Comparison of ENCODE assay signal across 25 cellular contexts in the genomic region with DNA sequence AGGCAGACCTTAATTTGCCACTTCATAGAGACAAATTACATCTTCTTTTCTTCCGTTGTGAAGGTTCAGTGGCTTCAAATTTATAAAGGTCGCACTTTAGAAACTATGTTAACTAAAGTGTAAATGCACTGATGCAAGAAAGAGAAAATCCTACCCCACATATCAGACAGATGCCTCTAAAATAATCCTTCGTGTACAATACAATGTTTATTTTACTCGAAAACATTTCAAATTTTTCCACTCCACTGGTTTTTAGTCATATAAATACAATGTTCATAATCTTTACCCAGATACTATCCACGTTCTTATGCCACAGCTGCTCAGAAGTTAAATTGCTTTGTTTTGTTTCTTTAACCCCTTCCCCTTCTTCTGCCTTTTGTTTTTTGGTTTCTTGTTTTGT.
DNase-seq lines count a peak whose midpoint lies in the region; ATAC-seq, FAIRE-seq and TF ChIP-seq lines count a peak whose summit lies in the region.
"Had no signal": no experiment of that assay in that cellular context is flagged by ENCODE, and none has a peak within 500 bp of the region (broad histone marks: within the 10 kb centered on the region; RNA-seq: fewer than 3 reads in every experiment).

No MANE protein-coding gene starts in this region.

- H3F3A ChIP-seq in SK-N-SH (replicated peaks; ENCODE audit: insufficient read depth), result no peaks in the 10 kb centered on the region

- no peak for TF ChIP-seq POLR2A in A549 (IDR thresholded peaks at IDR 0.05; ENCODE audit: low read length)

- no peaks in the 10 kb centered on the region for H3K36me3 ChIP-seq in HUES6 (ENCODE audit: control insufficient read depth, insufficient read depth, low read length)
- H3K36me3 ChIP-seq in SK-N-SH (replicated peaks in 1 of 2; ENCODE audit: control insufficient read depth in 1 of 2, insufficient read depth in 2 of 2, low read length in 1 of 2), result peaks cover 14 to 22% of the 10 kb centered on the region in 2 experiments

- peak; percentile 63 for FAIRE-seq in A549 (lab: Jason Lieb, UNC)
- FAIRE-seq: GM12878 had no signal

- H3K4me2 ChIP-seq in A549, result 0 out of 3 replicates have a peak overlapping the region, but pooled peaks have one; percentile 3
- H3K4me2 ChIP-seq in SK-N-SH, result no peak overlapping the region

- DNase-seq in A549 (ENCODE audit: low read depth in 1 of 2, low spot score in 1 of 2), result no peak
- DNase-seq in astrocyte of the spinal cord (ENCODE audit: low read depth, low spot score), result peak; percentile 25
- peak; percentile 86 for DNase-seq in kidney glomerular epithelial cell (lab: John Stamatoyannopoulos, UW)
- DNase-seq in NCI-H1930 (lab: John Stamatoyannopoulos, UW), result no peak
- no peak for DNase-seq in SK-N-SH
- DNase-seq in NCI-H1105 treated with DMSO at 0.1 percent for 48 hours (lab: John Stamatoyannopoulos, UW), result no peak
- DNase-seq: activated CD4-positive, alpha-beta memory T cell treated with anti-CD3 and anti-CD28 coated beads for 36 hours; BE2C; Caco-2; cerebellar nuclear complex; DND-41; effector CD4-positive, alpha-beta T cell; erythroblast; NCI-H1092; NCI-H187 treated with DMSO at 0.1 percent for 48 hours; NCI-H226; NCI-H774; stimulated activated CD4-positive, alpha-beta T cell treated with anti-CD3 and anti-CD28 coated beads, Interleukin-1b, Interleukin-23, amount 100 ng/mL, for 48 hours; substantia nigra; SW 1271; T1000 had no signal

- no peak overlapping the region for H2AFZ ChIP-seq in SK-N-SH (ENCODE audit: low read depth)

- WGBS in A549 (ENCODE audit: missing lambda C conversion rate), result 71% methylated on average over 5 of the region's 5 CpGs
- 85% methylated on average over 5 of the region's 5 CpGs for WGBS in SK-N-SH (ENCODE audit: low lambda C conversion rate)

- H3K27me3 ChIP-seq in HUES6 (ENCODE audit: control insufficient read depth, insufficient read depth, low read length) (no peaks in the 10 kb centered on the region), SK-N-SH (ENCODE audit: insufficient read depth) (no peaks in the 10 kb centered on the region)
- H3K27me3 ChIP-seq: BE2C had no signal

- H3K79me2 ChIP-seq in SK-N-SH (ENCODE audit: insufficient read depth), result no peaks in the 10 kb centered on the region

- H3K9ac ChIP-seq in HUES6 (ENCODE audit: low read length) (no peak overlapping the region), SK-N-SH (no peak overlapping the region)

- no peaks in the 10 kb centered on the region for H4K20me1 ChIP-seq in SK-N-SH (ENCODE audit: insufficient read depth)

- no peak for TF ChIP-seq CTCF in A549 (IDR thresholded peaks at IDR 0.05)
- no peak for TF ChIP-seq CTCF in astrocyte of the spinal cord (IDR thresholded peaks at IDR 0.05; ENCODE audit: low read depth, low read length)
- no peak for TF ChIP-seq CTCF in SK-N-SH (IDR thresholded peaks at IDR 0.05)

- H3K27ac ChIP-seq in A549 (no peak overlapping the region), HUES6 (ENCODE audit: low read depth, low read length) (peak overlapping the region; percentile 92; the same call in 1 of the 2 replicates), SK-N-SH (ENCODE audit: low read depth in 2 of 2, low read length in 1 of 2) (no peak overlapping the region)

- in situ Hi-C loops in astrocyte of the spinal cord (cut with HindIII; ENCODE audit: low sequenced_read_pairs), result no loop called here

- no peak for TF ChIP-seq EP300 in A549 (IDR thresholded peaks at IDR 0.05)
- TF ChIP-seq EP300 in SK-N-SH (IDR thresholded peaks at IDR 0.05; ENCODE audit: borderline replicate concordance in 1 of 2, low read depth in 1 of 2, low read length in 1 of 2), result no peak

- CTCF ChIA-PET in A549 (lab: Yijun Ruan, JAX), result no interaction called here
- CTCF ChIA-PET in SK-N-SH (lab: Yijun Ruan, JAX), result interaction anchor here (0.9 to 1.7 kb wide), 2 partner anchors 15 to 19 kb away, joined by 3 to 9 read pairs; no protein-coding TSS in a partner anchor

- no peak for TF ChIP-seq RAD21 in A549 (conservative IDR thresholded peaks at IDR 0.05 in 1 of 2, IDR thresholded peaks at IDR 0.05 in 1 of 2)
- TF ChIP-seq RAD21 in SK-N-SH (IDR thresholded peaks at IDR 0.05; ENCODE audit: low read length), result no peak

- H3K4me3 ChIP-seq in A549, result no peak overlapping the region
- H3K4me3 ChIP-seq in HUES6 (ENCODE audit: low read depth, low read length), result no peak overlapping the region
- no peak overlapping the region for H3K4me3 ChIP-seq in astrocyte of the spinal cord (ENCODE audit: low read depth, low read length)
- no peak overlapping the region for H3K4me3 ChIP-seq in SK-N-SH (ENCODE audit: low read depth in 2 of 2, low read length in 1 of 2)
- H3K4me3 ChIP-seq: GM12878 had no signal

- no peak for ATAC-seq in A549
- ATAC-seq in activated CD4-positive, CD25-positive, alpha-beta regulatory T cell treated with anti-CD3 and anti-CD28 coated beads, Interleukin-2, amount 50 U/mL, for 24 hours, result no peak
- ATAC-seq: GM12878, Right ventricle myocardium inferior had no signal

- POLR2A ChIA-PET in A549 (lab: Yijun Ruan, JAX) (no interaction called here), SK-N-SH (lab: Yijun Ruan, JAX) (no interaction called here)

- H3K9me3 ChIP-seq in A549 (no peaks in the 10 kb centered on the region), HUES6 (ENCODE audit: control insufficient read depth, insufficient read depth, low read depth, low read length) (no peaks in the 10 kb centered on the region), SK-N-SH (no peaks in the 10 kb centered on the region)
- H3K9me3 ChIP-seq: BE2C, Caco-2 had no signal

- no peaks in the 10 kb centered on the region for H3K9me2 ChIP-seq in SK-N-SH

- H3K4me1 ChIP-seq in A549 (peaks cover 10% of the 10 kb centered on the region; the same call in 2 of the 3 replicates), HUES6 (ENCODE audit: control insufficient read depth, insufficient read depth, low read length) (peaks cover 31% of the 10 kb centered on the region), SK-N-SH (ENCODE audit: control insufficient read depth in 1 of 2, insufficient read depth in 2 of 2, low read depth in 1 of 2, low read length in 1 of 2) (no peaks in the 10 kb centered on the region; a peak in 1 of 4 replicates)

TF ChIP-seq in A549, 52 proteins besides CTCF, POLR2A, EP300 and RAD21:
- no peak for TF ChIP-seq CHD2 (IDR thresholded peaks at IDR 0.05; ENCODE audit: low read length, partially characterized antibody)
- TF ChIP-seq CBX8 (IDR thresholded peaks at IDR 0.05), result no peak
- TF ChIP-seq, protein P1, sequence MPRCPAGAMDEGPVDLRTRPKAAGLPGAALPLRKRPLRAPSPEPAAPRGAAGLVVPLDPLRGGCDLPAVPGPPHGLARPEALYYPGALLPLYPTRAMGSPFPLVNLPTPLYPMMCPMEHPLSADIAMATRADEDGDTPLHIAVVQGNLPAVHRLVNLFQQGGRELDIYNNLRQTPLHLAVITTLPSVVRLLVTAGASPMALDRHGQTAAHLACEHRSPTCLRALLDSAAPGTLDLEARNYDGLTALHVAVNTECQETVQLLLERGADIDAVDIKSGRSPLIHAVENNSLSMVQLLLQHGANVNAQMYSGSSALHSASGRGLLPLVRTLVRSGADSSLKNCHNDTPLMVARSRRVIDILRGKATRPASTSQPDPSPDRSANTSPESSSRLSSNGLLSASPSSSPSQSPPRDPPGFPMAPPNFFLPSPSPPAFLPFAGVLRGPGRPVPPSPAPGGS (IDR thresholded peaks at IDR 0.05), result no peak

TF ChIP-seq in SK-N-SH, 30 proteins besides CTCF, POLR2A, EP300 and RAD21 (continues in another document):
- TF ChIP-seq RXRA (IDR thresholded peaks at IDR 0.05; ENCODE audit: borderline replicate concordance, low read depth), result no peak
- TF ChIP-seq TEAD4 (IDR thresholded peaks at IDR 0.05; ENCODE audit: borderline replicate concordance, insufficient read depth), result no peak
- TF ChIP-seq MXI1 (IDR thresholded peaks at IDR 0.05; ENCODE audit: low read depth, low read length), result no peak
- TF ChIP-seq, protein P2, sequence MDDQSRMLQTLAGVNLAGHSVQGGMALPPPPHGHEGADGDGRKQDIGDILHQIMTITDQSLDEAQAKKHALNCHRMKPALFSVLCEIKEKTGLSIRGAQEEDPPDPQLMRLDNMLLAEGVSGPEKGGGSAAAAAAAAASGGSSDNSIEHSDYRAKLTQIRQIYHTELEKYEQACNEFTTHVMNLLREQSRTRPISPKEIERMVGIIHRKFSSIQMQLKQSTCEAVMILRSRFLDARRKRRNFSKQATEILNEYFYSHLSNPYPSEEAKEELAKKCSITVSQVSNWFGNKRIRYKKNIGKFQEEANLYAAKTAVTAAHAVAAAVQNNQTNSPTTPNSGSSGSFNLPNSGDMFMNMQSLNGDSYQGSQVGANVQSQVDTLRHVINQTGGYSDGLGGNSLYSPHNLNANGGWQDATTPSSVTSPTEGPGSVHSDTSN (IDR thresholded peaks at IDR 0.05), result no peak
- no peak for TF ChIP-seq NFIC (IDR thresholded peaks at IDR 0.05; ENCODE audit: borderline replicate concordance)
- TF ChIP-seq TCF12 (IDR thresholded peaks at IDR 0.05), result no peak
- no peak for TF ChIP-seq RFX5 (IDR thresholded peaks at IDR 0.05; ENCODE audit: low read length)
- TF ChIP-seq FOSL2 (IDR thresholded peaks at IDR 0.05; ENCODE audit: borderline replicate concordance, low read depth), result no peak
- TF ChIP-seq, protein P3, sequence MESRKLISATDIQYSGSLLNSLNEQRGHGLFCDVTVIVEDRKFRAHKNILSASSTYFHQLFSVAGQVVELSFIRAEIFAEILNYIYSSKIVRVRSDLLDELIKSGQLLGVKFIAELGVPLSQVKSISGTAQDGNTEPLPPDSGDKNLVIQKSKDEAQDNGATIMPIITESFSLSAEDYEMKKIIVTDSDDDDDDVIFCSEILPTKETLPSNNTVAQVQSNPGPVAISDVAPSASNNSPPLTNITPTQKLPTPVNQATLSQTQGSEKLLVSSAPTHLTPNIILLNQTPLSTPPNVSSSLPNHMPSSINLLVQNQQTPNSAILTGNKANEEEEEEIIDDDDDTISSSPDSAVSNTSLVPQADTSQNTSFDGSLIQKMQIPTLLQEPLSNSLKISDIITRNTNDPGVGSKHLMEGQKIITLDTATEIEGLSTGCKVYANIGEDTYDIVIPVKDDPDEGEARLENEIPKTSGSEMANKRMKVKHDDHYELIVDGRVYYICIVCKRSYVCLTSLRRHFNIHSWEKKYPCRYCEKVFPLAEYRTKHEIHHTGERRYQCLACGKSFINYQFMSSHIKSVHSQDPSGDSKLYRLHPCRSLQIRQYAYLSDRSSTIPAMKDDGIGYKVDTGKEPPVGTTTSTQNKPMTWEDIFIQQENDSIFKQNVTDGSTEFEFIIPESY (IDR thresholded peaks at IDR 0.05; ENCODE audit: borderline replicate concordance, low read depth), result no peak
- no peak for TF ChIP-seq MEF2A (IDR thresholded peaks at IDR 0.05; ENCODE audit: borderline replicate concordance, low read depth)
- no peak for TF ChIP-seq POLR2AphosphoS5 (IDR thresholded peaks at IDR 0.05; ENCODE audit: low read depth, low read length)

Comparison
In these comparisons a context has a peak if more than half of its experiments do, and no peak if none do; other contexts are left out.
1. DNase-seq: peak in astrocyte of the spinal cord (single experiment) and kidney glomerular epithelial cell (single experiment); none in A549 (0 of 2), NCI-H1930 (0 of 2), SK-N-SH (single experiment) and NCI-H1105 treated with DMSO at 0.1 percent for 48 hours (single experiment).